18 cellular contexts compared by ENCODE assay signal in genomic region chr6:129713806-129714338, GRCh38.
"Had no signal": no experiment of that assay in that cellular context is flagged by ENCODE, and none has a peak within 500 bp of the region (broad histone marks: within the 10 kb centered on the region; RNA-seq: fewer than 3 reads in every experiment).

No MANE protein-coding gene starts in this region.

- H3K27ac ChIP-seq: foreskin keratinocyte, tibial artery had no signal

- H3K36me3 Mint-ChIP-seq: activated naive CD8-positive, alpha-beta T cell treated with anti-CD3 and anti-CD28 coated beads for 36 hours had no signal

- H3K4me3 Mint-ChIP-seq: activated naive CD8-positive, alpha-beta T cell treated with anti-CD3 and anti-CD28 coated beads for 36 hours; dendritic cell treated with granulocyte-macrophage colony-stimulating factor and Interleukin-4, amounts not matched to agents 40 ng/mL and 50 ng/mL, for 4 days had no signal

- DNase-seq: activated CD4-positive, alpha-beta T cell treated with anti-CD3 and anti-CD28 coated beads for 48 hours; activated CD4-positive, CD25-positive, alpha-beta regulatory T cell; activated CD8-positive, alpha-beta memory T cell treated with anti-CD3 and anti-CD28 coated beads for 24 hours; activated naive CD4-positive, alpha-beta T cell; activated naive CD8-positive, alpha-beta T cell treated with anti-CD3 and anti-CD28 coated beads for 36 hours; amniotic stem cell; effector memory CD4-positive, alpha-beta T cell; foreskin keratinocyte; glutamatergic neuron; hypothalamus; islet precursor cell; midbrain; occipital lobe; stimulated activated naive CD4-positive, alpha-beta T cell; T1000; tibial artery had no signal

- H3K27ac Mint-ChIP-seq: activated naive CD8-positive, alpha-beta T cell treated with anti-CD3 and anti-CD28 coated beads for 36 hours; dendritic cell treated with granulocyte-macrophage colony-stimulating factor and Interleukin-4, amounts not matched to agents 40 ng/mL and 50 ng/mL, for 4 days had no signal

- H3K27me3 ChIP-seq: foreskin keratinocyte, tibial artery had no signal

- ATAC-seq: foreskin keratinocyte had no signal

- H3K4me3 ChIP-seq: tibial artery had no signal

- FAIRE-seq: urothelium cell line had no signal

- H3K27me3 Mint-ChIP-seq: dendritic cell treated with granulocyte-macrophage colony-stimulating factor and Interleukin-4, amounts not matched to agents 40 ng/mL and 50 ng/mL, for 4 days had no signal

- H3K9me3 ChIP-seq: tibial artery had no signal

- H3K36me3 ChIP-seq: tibial artery had no signal

- H3K9me3 Mint-ChIP-seq: activated naive CD8-positive, alpha-beta T cell treated with anti-CD3 and anti-CD28 coated beads for 36 hours; dendritic cell treated with granulocyte-macrophage colony-stimulating factor and Interleukin-4, amounts not matched to agents 40 ng/mL and 50 ng/mL, for 4 days had no signal
